Comparison of ENCODE assay signal across 14 cellular contexts in genomic region chr1:78069784-78070183, GRCh38.
"Had no signal": no experiment of that assay in that cellular context is flagged by ENCODE, and none has a peak within 500 bp of the region (broad histone marks: within the 10 kb centered on the region; RNA-seq: fewer than 3 reads in every experiment).

No MANE protein-coding gene starts in this region.

- H3K36me3 ChIP-seq: brain microvascular endothelial cell, esophagus squamous epithelium, upper lobe of left lung had no signal

- H3K27ac Mint-ChIP-seq: activated naive CD4-positive, alpha-beta T cell treated with anti-CD3 and anti-CD28 coated beads, Interleukin-2, amount 50 U/mL, for 24 hours; T-helper 2 cell treated with Interferon-gamma antibody and Interleukin-4, amounts not matched to agents 5 μg/mL and 100 μg/mL, for 36 hours had no signal

- H3K4me1 ChIP-seq: upper lobe of left lung had no signal

- H3K9me3 Mint-ChIP-seq: activated naive CD4-positive, alpha-beta T cell treated with anti-CD3 and anti-CD28 coated beads, Interleukin-2, amount 50 U/mL, for 24 hours; T-helper 2 cell treated with Interferon-gamma antibody and Interleukin-4, amounts not matched to agents 5 μg/mL and 100 μg/mL, for 36 hours had no signal

- ATAC-seq: sciatic nerve had no signal

- H3K4me3 Mint-ChIP-seq: activated naive CD4-positive, alpha-beta T cell treated with anti-CD3 and anti-CD28 coated beads, Interleukin-2, amount 50 U/mL, for 24 hours; T-helper 2 cell treated with Interferon-gamma antibody and Interleukin-4, amounts not matched to agents 5 μg/mL and 100 μg/mL, for 36 hours had no signal

- H3K4me3 ChIP-seq: esophagus squamous epithelium, upper lobe of left lung had no signal

- H3K36me3 Mint-ChIP-seq: activated naive CD4-positive, alpha-beta T cell treated with anti-CD3 and anti-CD28 coated beads, Interleukin-2, amount 50 U/mL, for 24 hours had no signal

- H3K27ac ChIP-seq: brain microvascular endothelial cell, upper lobe of left lung had no signal

- DNase-seq: activated effector memory CD4-positive, alpha-beta T cell treated with Interleukin-2 at 50 U/mL for 16 hours; activated T-cell treated with anti-CD3 and anti-CD28 coated beads, Interleukin-2, amount 50 U/mL, for 1 hour; amniotic stem cell; brain microvascular endothelial cell; esophagus squamous epithelium; foreskin melanocyte; midbrain; stimulated activated CD4-positive, alpha-beta T cell treated with anti-CD3 and anti-CD28 coated beads, Interleukin-12 subunit alpha, Interleukin-12 subunit beta, amount 100 ng/mL, for 4 hours; stimulated activated naive CD4-positive, alpha-beta T cell treated with Interleukin-2 at 50 U/mL for 16 hours; SW 1271; upper lobe of left lung had no signal

- H3K9me3 ChIP-seq: esophagus squamous epithelium, upper lobe of left lung had no signal

- H3K27me3 ChIP-seq: brain microvascular endothelial cell, esophagus squamous epithelium, upper lobe of left lung had no signal

- H3K4me1 Mint-ChIP-seq: activated naive CD4-positive, alpha-beta T cell treated with anti-CD3 and anti-CD28 coated beads, Interleukin-2, amount 50 U/mL, for 24 hours had no signal
